Comparison of ENCODE assay signal across 1 cellular context in genomic region chrX:129843459-129844306, GRCh38.
TF ChIP-seq lines count a peak whose summit lies in the region.

TSS of gene ZDHHC9 (minus strand) at chrX:129843886. CDS start at chrX:129841945, 1,941 bp downstream.

TF ChIP-seq in GM12878, 131 proteins besides CTCF, POLR2A, EP300 and RAD21 (continued from another document and continues in another):
- no peak for TF ChIP-seq ZNF687 (IDR thresholded peaks at IDR 0.05)
- TF ChIP-seq YY1 (IDR thresholded peaks at IDR 0.05; ENCODE audit: low read depth, low read length) = no peak
- TF ChIP-seq SRF (IDR thresholded peaks at IDR 0.05; ENCODE audit: low read depth in 2 of 2, low read length in 2 of 2) = no peak
- TF ChIP-seq MTA2 (IDR thresholded peaks at IDR 0.05; ENCODE audit: low read depth) = no peak
- TF ChIP-seq FOXK2 (IDR thresholded peaks at IDR 0.05) = no peak
- no peak for TF ChIP-seq PML (IDR thresholded peaks at IDR 0.05; ENCODE audit: low read length)
- TF ChIP-seq SREBF2 (IDR thresholded peaks at IDR 0.05; ENCODE audit: low read length) = no peak
- no peak for TF ChIP-seq REST (IDR thresholded peaks at IDR 0.05; ENCODE audit: low read depth, low read length)
- TF ChIP-seq ZNF592 (IDR thresholded peaks at IDR 0.05) = no peak
- no peak for TF ChIP-seq HCFC1 (IDR thresholded peaks at IDR 0.05; ENCODE audit: low read length)
- TF ChIP-seq FOXM1 (IDR thresholded peaks at IDR 0.05; ENCODE audit: low read depth, low read length) = no peak
- TF ChIP-seq LARP7 (IDR thresholded peaks at IDR 0.05) = 0 out of 2 replicates have a peak, but pooled peaks have one; percentile 9
- no peak for TF ChIP-seq NFXL1 (IDR thresholded peaks at IDR 0.05; ENCODE audit: borderline replicate concordance)
- TF ChIP-seq MEF2B (IDR thresholded peaks at IDR 0.05; ENCODE audit: partially characterized antibody, poor library complexity, severe bottlenecking) = no peak
- peak; percentile 45; the same call in 1 of the 2 replicates for TF ChIP-seq NKRF (conservative IDR thresholded peaks at IDR 0.05)
- no peak for TF ChIP-seq TAF1 (IDR thresholded peaks at IDR 0.05; ENCODE audit: borderline replicate concordance, low read depth, low read length)
- TF ChIP-seq ZBTB4 (CRISPR knock-in tag; IDR thresholded peaks at IDR 0.05) = no peak
- no peak for TF ChIP-seq E2F4 (IDR thresholded peaks at IDR 0.05; ENCODE audit: low read depth, low read length)
- TF ChIP-seq IRF4 (IDR thresholded peaks at IDR 0.05; ENCODE audit: low read depth, low read length) = no peak
- TF ChIP-seq ZNF622 (IDR thresholded peaks at IDR 0.05) = no peak
- TF ChIP-seq PBX3 (IDR thresholded peaks at IDR 0.05; ENCODE audit: insufficient replicate concordance, low read depth, low read length) = peak; percentile 92
- no peak for TF ChIP-seq TARDBP (IDR thresholded peaks at IDR 0.05; ENCODE audit: borderline replicate concordance)
- TF ChIP-seq E4F1 (IDR thresholded peaks at IDR 0.05; ENCODE audit: borderline replicate concordance, partially characterized antibody) = no peak
- no peak for TF ChIP-seq BCL3 (IDR thresholded peaks at IDR 0.05; ENCODE audit: borderline replicate concordance, insufficient read depth, low read depth, low read length, poor library complexity, severe bottlenecking)
